In genomic region chr7:30321992-30322637, GRCh38 we compare ENCODE assay signal across 8 cellular contexts. TPM values are rescaled to one million over a fixed set of nuclear protein-coding genes. Genes with fewer than 3 reads are reported as not detected.
DNase-seq lines count a peak whose midpoint lies in the region; ATAC-seq and TF ChIP-seq lines count a peak whose summit lies in the region.

No MANE protein-coding gene starts in this region.

- TF ChIP-seq POLR2A in testis (IDR thresholded peaks at IDR 0.05), result no peak

- intact Hi-C loops in psoas muscle (cut with DNase I) (no loop called here), testis (cut with DNase I; ENCODE audit: low total_unique reads) (no loop called here)

- peak; percentile 13 for DNase-seq in stimulated activated CD4-positive, alpha-beta T cell treated with anti-CD3 and anti-CD28 coated beads, Interleukin-4, amount 100 ng/mL, for 24 hours
- DNase-seq in stimulated activated CD4-positive, alpha-beta T cell treated with anti-CD3 and anti-CD28 coated beads, Interleukin-12 subunit alpha, Interleukin-12 subunit beta, amount 100 ng/mL, for 4 hours, result no peak
- DNase-seq in NCI-H69 (lab: John Stamatoyannopoulos, UW) (peak; percentile 34), psoas muscle (no peak), NCI-H2029 treated with DMSO at 0.1 percent for 48 hours (lab: John Stamatoyannopoulos, UW) (no peak), testis (no peak)

- H3K4me1 ChIP-seq in duodenal mucosa (ENCODE audit: control insufficient read depth in 1 of 2, insufficient read depth in 2 of 2, low read length in 2 of 2) (peaks cover 18 to 23% of the 10 kb centered on the region in 2 donors), psoas muscle (peaks cover 39% of the 10 kb centered on the region), testis (no peaks in the 10 kb centered on the region)

- WGBS in psoas muscle, 3 donors, result 18 to 44% (median 20%) methylated on average over 6 of the region's 6 CpGs
- WGBS in testis, 2 donors, result 44 to 48% methylated on average over 6 of the region's 6 CpGs

- peak overlapping the region; percentile 20 to 47 for H3K9ac ChIP-seq in duodenal mucosa (ENCODE audit: low read depth in 1 of 2, low read length in 2 of 2)

- no peak for TF ChIP-seq CTCF in psoas muscle (IDR thresholded peaks at IDR 0.05)
- no peak for TF ChIP-seq CTCF in testis (IDR thresholded peaks at IDR 0.05)

- no peaks in the 10 kb centered on the region for H3K9me3 ChIP-seq in duodenal mucosa (ENCODE audit: control insufficient read depth in 1 of 2, low read length in 2 of 2)
- no peaks in the 10 kb centered on the region for H3K9me3 ChIP-seq in psoas muscle
- H3K9me3 ChIP-seq in testis, result no peaks in the 10 kb centered on the region

- H3K27ac ChIP-seq in duodenal mucosa (ENCODE audit: low read depth, low read length) (peak overlapping the region; percentile 13), psoas muscle (peak overlapping the region; percentile 12), testis (peak overlapping the region in 1 of 2 donors; percentile 42)

- ATAC-seq in HG02763 (IDR thresholded peaks at IDR 0.05; ENCODE audit: unreplicated experiment) (peak; percentile 75), psoas muscle (peak; percentile 81 to 96 (median 94))

- H3K36me3 ChIP-seq in duodenal mucosa (ENCODE audit: control insufficient read depth in 1 of 2, insufficient read depth in 2 of 2, low read length in 2 of 2), result peaks cover 0 to 4% of the 10 kb centered on the region in 2 donors
- H3K36me3 ChIP-seq in psoas muscle (ENCODE audit: insufficient read depth in 1 of 2, low read depth in 1 of 2), result peaks cover 2 to 12% of the 10 kb centered on the region in 2 donors
- H3K36me3 ChIP-seq in testis (ENCODE audit: low read depth, missing control alignments), result no peaks in the 10 kb centered on the region

- H3K4me3 ChIP-seq in duodenal mucosa (ENCODE audit: low read depth in 1 of 2, low read length in 2 of 2) (peak overlapping the region; percentile 38 to 49), psoas muscle (peak overlapping the region; percentile 39), testis (no peak overlapping the region)

- H3K27me3 ChIP-seq in duodenal mucosa (ENCODE audit: control insufficient read depth in 1 of 2, insufficient read depth in 2 of 2, low read length in 2 of 2) (no peaks in the 10 kb centered on the region), psoas muscle (ENCODE audit: insufficient read depth in 3 of 3, low read length in 2 of 3) (no peaks in the 10 kb centered on the region), testis (no peaks in the 10 kb centered on the region)

RNA-seq across cellular contexts. Expression of gene ZNRF2, which starts 37.7 kb away (rescaled TPM):
- total RNA-seq in psoas muscle, result 10 to 100 TPM; 10.2 to 21.5 (median 12.7) TPM
- 1 to 10 TPM; 3.9 to 9.4 (median 4.2) TPM for polyA plus RNA-seq in psoas muscle
- 10 to 100 TPM; 53.0 to 65.0 TPM for total RNA-seq in testis
- polyA plus RNA-seq in testis (ENCODE audit: insufficient read depth, low read depth, low replicate concordance), result 38.4 TPM

Comparison
In these comparisons a context has a peak if more than half of its experiments do, and no peak if none do; other contexts are left out.
1. DNase-seq: peak in stimulated activated CD4-positive, alpha-beta T cell treated with anti-CD3 and anti-CD28 coated beads, Interleukin-4, amount 100 ng/mL, for 24 hours (single experiment) and NCI-H69 (single experiment); none in stimulated activated CD4-positive, alpha-beta T cell treated with anti-CD3 and anti-CD28 coated beads, Interleukin-12 subunit alpha, Interleukin-12 subunit beta, amount 100 ng/mL, for 4 hours (single experiment), psoas muscle (0 of 2), NCI-H2029 treated with DMSO at 0.1 percent for 48 hours (single experiment) and testis (single experiment).
2. H3K4me3 ChIP-seq: peak in duodenal mucosa (2 of 2) and psoas muscle (single experiment); none in testis (0 of 2).